Comparison of ENCODE assay signal across 17 cellular contexts in genomic region chr2:68710336-68710735, GRCh38. TPM values are rescaled to one million over a fixed set of nuclear protein-coding genes. Genes with fewer than 3 reads are reported as not detected.
DNase-seq lines count a peak whose midpoint lies in the region; ATAC-seq and TF ChIP-seq lines count a peak whose summit lies in the region.
"Had no signal": no experiment of that assay in that cellular context is flagged by ENCODE, and none has a peak within 500 bp of the region (broad histone marks: within the 10 kb centered on the region; RNA-seq: fewer than 3 reads in every experiment).

No MANE protein-coding gene starts in this region.

- H3K4me3 ChIP-seq in Loucy (ENCODE audit: low read length, poor library complexity, severe bottlenecking) (no peak overlapping the region), SU-DHL-6 (ENCODE audit: insufficient read depth, low read length, poor library complexity, severe bottlenecking) (no peak overlapping the region), fibroblast of the aortic adventitia (ENCODE audit: low read depth, low read length) (no peak overlapping the region), ascending aorta (no peak overlapping the region), right cardiac atrium (ENCODE audit: low read length) (no peak overlapping the region)
- H3K4me3 ChIP-seq: MG63 had no signal

- H3K27ac ChIP-seq in SU-DHL-6 (ENCODE audit: low read depth, low read length) (peak overlapping the region; percentile 35; the same call in 1 of the 2 replicates), ascending aorta (no peak overlapping the region), right cardiac atrium (ENCODE audit: low read length) (no peak overlapping the region)

- peak; percentile 3 for DNase-seq in fibroblast of the aortic adventitia (ENCODE audit: low read depth)
- DNase-seq in ascending aorta (ENCODE audit: low spot score in 2 of 2), result no peak
- no peak for DNase-seq in DMS 273 treated with DMSO at 0.1 percent for 48 hours (lab: John Stamatoyannopoulos, UW)
- no peak for DNase-seq in right cardiac atrium
- DNase-seq: Caco-2; DMS153; MG63; NCI-H1048; NCI-H1436 treated with DMSO at 0.1 percent for 48 hours; NCI-H2227 treated with DMSO at 0.1 percent for 48 hours; NCI-H510A; NK-92 treated with Interleukin-12 subunit alpha and Interleukin-12 subunit beta, amount 100 ng/mL, for 24 hours; OCI-M1 had no signal

- H3F3A ChIP-seq in Loucy (ENCODE audit: low read depth), result no peaks in the 10 kb centered on the region
- peaks cover 10% of the 10 kb centered on the region; the same call in 1 of the 2 replicates for H3F3A ChIP-seq in SU-DHL-6 (ENCODE audit: insufficient read depth)

- H2AFZ ChIP-seq in Loucy (ENCODE audit: low read length), result peak overlapping the region; percentile 50
- peak overlapping the region; percentile 44 for H2AFZ ChIP-seq in SU-DHL-6 (ENCODE audit: low read depth, low read length, severe bottlenecking)

- no peak for ATAC-seq in right cardiac atrium
- no peak for ATAC-seq in GM18907 (IDR thresholded peaks at IDR 0.05; ENCODE audit: unreplicated experiment)

- WGBS in right cardiac atrium, result 89% methylated on average over 1 of the region's 1 CpG

- no peak for TF ChIP-seq CTCF in Loucy (conservative IDR thresholded peaks at IDR 0.05; ENCODE audit: low read length)
- TF ChIP-seq CTCF in SU-DHL-6 (IDR thresholded peaks at IDR 0.05; ENCODE audit: insufficient read depth, low read length, poor library complexity, severe bottlenecking), result no peak
- no peak for TF ChIP-seq CTCF in fibroblast of the aortic adventitia (IDR thresholded peaks at IDR 0.05; ENCODE audit: insufficient read depth, low read length)
- no peak for TF ChIP-seq CTCF in ascending aorta (IDR thresholded peaks at IDR 0.05)

- intact Hi-C loops in ascending aorta (cut with DNase I), result no loop called here
- intact Hi-C loops in right cardiac atrium (cut with DNase I), result loop anchor here in 2 of 4 donors (5.0 to 10.0 kb wide), 3 partner anchors 214 to 246 kb away; partner anchors contain the start of genes APLF (in 1 of the 2) and FBXO48 (in 1 of the 2)

- no peaks in the 10 kb centered on the region for H3K36me3 ChIP-seq in Loucy (ENCODE audit: insufficient read depth, low read length)
- no peaks in the 10 kb centered on the region for H3K36me3 ChIP-seq in SU-DHL-6 (ENCODE audit: low read length)
- H3K36me3 ChIP-seq in ascending aorta, result no peaks in the 10 kb centered on the region
- H3K36me3 ChIP-seq: MG63 had no signal

- H3K4me1 ChIP-seq in Loucy (ENCODE audit: insufficient read depth, low read length, poor library complexity, severe bottlenecking) (peaks cover 25% of the 10 kb centered on the region), ascending aorta (peaks cover 0 to 5% of the 10 kb centered on the region in 2 donors), right cardiac atrium (ENCODE audit: control insufficient read depth, insufficient read depth, low read length) (no peaks in the 10 kb centered on the region)
- H3K4me1 ChIP-seq: Caco-2 had no signal

- H3K27me3 ChIP-seq in Loucy (ENCODE audit: insufficient read depth, low read length, poor library complexity, severe bottlenecking) (no peaks in the 10 kb centered on the region), SU-DHL-6 (ENCODE audit: low read length) (no peaks in the 10 kb centered on the region), ascending aorta (no peaks in the 10 kb centered on the region), right cardiac atrium (ENCODE audit: control insufficient read depth, insufficient read depth) (no peaks in the 10 kb centered on the region)

- H3K9me2 ChIP-seq in Loucy (replicated peaks; ENCODE audit: low read depth, low read length), result no peaks in the 10 kb centered on the region
- no peaks in the 10 kb centered on the region for H3K9me2 ChIP-seq in SU-DHL-6 (replicated peaks; ENCODE audit: insufficient read depth, low read length)

- H3K9me3 ChIP-seq in Loucy (ENCODE audit: insufficient read depth, low read depth, low read length), result no peaks in the 10 kb centered on the region
- H3K9me3 ChIP-seq in SU-DHL-6 (ENCODE audit: insufficient read depth, low read length), result no peaks in the 10 kb centered on the region
- no peaks in the 10 kb centered on the region for H3K9me3 ChIP-seq in ascending aorta
- no peaks in the 10 kb centered on the region for H3K9me3 ChIP-seq in right cardiac atrium (ENCODE audit: control insufficient read depth, low read length)
- H3K9me3 ChIP-seq: Caco-2, MG63 had no signal

- H3K4me2 ChIP-seq in Loucy (ENCODE audit: low read depth, low read length, poor library complexity, severe bottlenecking) (no peak overlapping the region), SU-DHL-6 (ENCODE audit: low read depth, low read length, poor library complexity, severe bottlenecking) (peak overlapping the region; percentile 13)

- no peaks in the 10 kb centered on the region for H3K79me2 ChIP-seq in Loucy (ENCODE audit: insufficient read depth, low read length)
- no peaks in the 10 kb centered on the region for H3K79me2 ChIP-seq in SU-DHL-6 (ENCODE audit: insufficient read depth, low read length)

- no peaks in the 10 kb centered on the region for H4K20me1 ChIP-seq in Loucy (ENCODE audit: insufficient read depth, low read length, poor library complexity, severe bottlenecking)
- H4K20me1 ChIP-seq in SU-DHL-6 (ENCODE audit: low read depth, low read length), result no peaks in the 10 kb centered on the region

- no peak overlapping the region for H3K9ac ChIP-seq in Loucy (ENCODE audit: low read depth, low read length, poor library complexity, severe bottlenecking)
- H3K9ac ChIP-seq in SU-DHL-6 (ENCODE audit: low read length), result no peak overlapping the region

RNA-seq across cellular contexts. Expression of gene ARHGAP25, which starts 24.3 kb away (rescaled TPM):
- total RNA-seq in fibroblast of the aortic adventitia (ENCODE audit: low replicate concordance), result 0.36 and 2.2 TPM in 2 replicates
- total RNA-seq in ascending aorta, result 8.3 TPM
- 1 to 10 TPM; 7.8 to 9.7 (median 9.1) TPM for total RNA-seq in right cardiac atrium
- polyA plus RNA-seq in right cardiac atrium, result 5.9 TPM
- polyA plus RNA-seq: BJ had no signal
